27 cellular contexts compared by ENCODE assay signal in genomic region chrX:27746516-27746915, GRCh38.
"Had no signal": no experiment of that assay in that cellular context is flagged by ENCODE, and none has a peak within 500 bp of the region (broad histone marks: within the 10 kb centered on the region; RNA-seq: fewer than 3 reads in every experiment).

No MANE protein-coding gene starts in this region.

- DNase-seq: activated CD4-positive, alpha-beta memory T cell treated with anti-CD3 and anti-CD28 coated beads for 36 hours; activated CD4-positive, alpha-beta T cell treated with anti-CD3 and anti-CD28 coated beads for 36 hours; activated CD4-positive, alpha-beta T cell treated with anti-CD3 and anti-CD28 coated beads, Interleukin-2, amount 10 ng/mL, durations not matched to agents 24 days and 14 days; activated CD4-positive, CD25-positive, alpha-beta regulatory T cell; activated CD4-positive, CD25-positive, alpha-beta regulatory T cell treated with anti-CD3 and anti-CD28 coated beads, Interleukin-2, amount 50 U/mL, for 72 hours; activated CD8-positive, alpha-beta memory T cell treated with anti-CD3 and anti-CD28 coated beads, Interleukin-2, amount 10 ng/mL, durations not matched to agents 7 days and 5 days; activated CD8-positive, alpha-beta memory T cell treated with anti-CD3 and anti-CD28 coated beads, Interleukin-2, amount 50 U/mL, for 4 hours; activated CD8-positive, alpha-beta T cell treated with anti-CD3 and anti-CD28 coated beads, Interleukin-2, amount 10 ng/mL, durations not matched to agents 7 days and 5 days; activated effector memory CD4-positive, alpha-beta T cell treated with anti-CD3 and anti-CD28 coated beads, Interleukin-2, amount 50 U/mL, for 16 hours; activated naive CD4-positive, alpha-beta T cell treated with anti-CD3 and anti-CD28 coated beads for 36 hours; activated naive CD8-positive, alpha-beta T cell treated with anti-CD3 and anti-CD28 coated beads for 36 hours; activated naive CD8-positive, alpha-beta T cell treated with anti-CD3 and anti-CD28 coated beads, Interleukin-2, amount 50 U/mL, for 24 hours; activated T-cell treated with anti-CD3 and anti-CD28 coated beads, Interleukin-2, amount 50 U/mL, for 1 hour; activated T-cell treated with anti-CD3 and anti-CD28 coated beads, Interleukin-2, amount 50 U/mL, for 48 hours; adrenal gland; amygdala; aorta; body of pancreas; caudate nucleus; cortex of kidney; dermis blood vessel endothelial cell; effector CD4-positive, alpha-beta T cell; esophagus squamous epithelium; foreskin melanocyte; heart right ventricle; T1000 had no signal

- ATAC-seq: activated CD4-positive, alpha-beta T cell treated with anti-CD3 and anti-CD28 coated beads for 36 hours; activated CD8-positive, alpha-beta memory T cell treated with anti-CD3 and anti-CD28 coated beads, Interleukin-2, amount 10 ng/mL, durations not matched to agents 7 days and 5 days; activated CD8-positive, alpha-beta T cell treated with anti-CD3 and anti-CD28 coated beads, Interleukin-2, amount 10 ng/mL, durations not matched to agents 7 days and 5 days; activated naive CD8-positive, alpha-beta T cell treated with anti-CD3 and anti-CD28 coated beads, Interleukin-2, amount 50 U/mL, for 24 hours; body of pancreas; gastroesophageal sphincter; heart right ventricle had no signal
